Comparison of ENCODE assay signal across 8 cellular contexts in genomic region chr3:71435836-71436235, GRCh38.
DNase-seq lines count a peak whose midpoint lies in the region; ATAC-seq, FAIRE-seq and TF ChIP-seq lines count a peak whose summit lies in the region.
"Not testable (repeated sequence)": the region's sequence is repeated elsewhere in the genome, so short reads cannot be mapped to it uniquely, and the experiment has no call there.

No MANE protein-coding gene starts in this region.

- H3K4me2 ChIP-seq in K562 (ENCODE audit: insufficient read depth, low read length); HepG2 (ENCODE audit: low read depth, low read length): not testable (repeated sequence)
- H3K4me2 ChIP-seq in skeletal muscle satellite cell (ENCODE audit: low read length): peak overlapping the region; percentile 4

- peak overlapping the region; percentile 87 to 98 (median 96) for H3K27ac Mint-ChIP-seq in CD4-positive, CD25-positive, alpha-beta regulatory T cell
- H3K27ac Mint-ChIP-seq in HFFc6: peak overlapping the region; percentile 81
- peak overlapping the region; percentile 78 for H3K27ac Mint-ChIP-seq in activated T-cell treated with anti-CD3 and anti-CD28 coated beads, Interleukin-2, amount 50 U/mL, for 24 hours
- H3K27ac Mint-ChIP-seq in nephron progenitor cell: peak overlapping the region; percentile 72

- ATAC-seq in CD4-positive, CD25-positive, alpha-beta regulatory T cell (ENCODE audit: low read depth in 2 of 2); K562; HepG2: not testable (repeated sequence)

- WGBS in K562 (ENCODE audit: insufficient coverage, low coverage, missing lambda C conversion rate): 100% methylated on average over 1 of the region's 7 CpGs
- 98% methylated on average over 7 of the region's 7 CpGs for WGBS in HepG2 (ENCODE audit: low lambda C conversion rate)

- H3K9me3 Mint-ChIP-seq in CD4-positive, CD25-positive, alpha-beta regulatory T cell; activated T-cell treated with anti-CD3 and anti-CD28 coated beads, Interleukin-2, amount 50 U/mL, for 24 hours: not testable (repeated sequence)
- H3K9me3 Mint-ChIP-seq in HFFc6: peaks cover 13% of the 10 kb centered on the region
- H3K9me3 Mint-ChIP-seq in nephron progenitor cell: peaks cover 25% of the 10 kb centered on the region

- peaks cover 84% of the 10 kb centered on the region for H3K4me1 ChIP-seq in CD4-positive, CD25-positive, alpha-beta regulatory T cell (ENCODE audit: control insufficient read depth, insufficient read depth, low read length, poor library complexity, severe bottlenecking)
- not testable (repeated sequence) for H3K4me1 ChIP-seq in K562 (replicated peaks in 1 of 2; ENCODE audit: control insufficient read depth in 2 of 2, insufficient read depth in 2 of 2, low read length in 2 of 2); HepG2 (ENCODE audit: insufficient read depth, low read length)
- peaks cover 21% of the 10 kb centered on the region for H3K4me1 ChIP-seq in skeletal muscle satellite cell (ENCODE audit: control insufficient read depth, insufficient read depth, low read length)

- not testable (repeated sequence) for H3K79me2 ChIP-seq in K562 (ENCODE audit: control insufficient read depth, insufficient read depth, low read length); HepG2 (ENCODE audit: insufficient read depth, low read length)

- H2AFZ ChIP-seq in K562 (ENCODE audit: low read depth, low read length); HepG2 (ENCODE audit: low read length): not testable (repeated sequence)

- intact Hi-C loops in K562 (cut with micrococcal nuclease); HepG2 (cut with micrococcal nuclease; ENCODE audit: unreplicated experiment): not testable (repeated sequence)

- H3K36me3 Mint-ChIP-seq in CD4-positive, CD25-positive, alpha-beta regulatory T cell: peaks cover 31% of the 10 kb centered on the region
- not testable (repeated sequence) for H3K36me3 Mint-ChIP-seq in HFFc6 (ENCODE audit: low read depth)
- peaks cover 11% of the 10 kb centered on the region for H3K36me3 Mint-ChIP-seq in activated T-cell treated with anti-CD3 and anti-CD28 coated beads, Interleukin-2, amount 50 U/mL, for 24 hours (ENCODE audit: low read depth)
- H3K36me3 Mint-ChIP-seq in nephron progenitor cell (ENCODE audit: low read depth): peaks cover 37% of the 10 kb centered on the region

- not testable (repeated sequence) for TF ChIP-seq RAD21 in K562 (CRISPR knock-in tag; conservative IDR thresholded peaks at IDR 0.05 in 1 of 2, IDR thresholded peaks at IDR 0.05 in 1 of 2); HepG2 (CRISPR knock-in tag; IDR thresholded peaks at IDR 0.05)

- DNase-seq in CD4-positive, CD25-positive, alpha-beta regulatory T cell; HFFc6; activated T-cell treated with anti-CD3 and anti-CD28 coated beads, Interleukin-2, amount 50 U/mL, for 24 hours; K562 (ENCODE audit: extremely low read depth in 1 of 4, low spot score in 3 of 4); HepG2 (ENCODE audit: low spot score); nephron progenitor cell; urothelium cell line (ENCODE audit: low spot score): not testable (repeated sequence)

- CTCF ChIA-PET in K562 (lab: Yijun Ruan, JAX; ENCODE audit: low intra/inter-chr PET ratio); HepG2 (lab: Yijun Ruan, JAX; ENCODE audit: low intra/inter-chr PET ratio, low total read pairs): not testable (repeated sequence)

- H3K27me3 Mint-ChIP-seq in CD4-positive, CD25-positive, alpha-beta regulatory T cell; HFFc6 (ENCODE audit: insufficient read depth); activated T-cell treated with anti-CD3 and anti-CD28 coated beads, Interleukin-2, amount 50 U/mL, for 24 hours; nephron progenitor cell (ENCODE audit: low read depth, poor library complexity): not testable (repeated sequence)

- FAIRE-seq in K562 (lab: Jason Lieb, UNC); HepG2 (lab: Jason Lieb, UNC): not testable (repeated sequence)
- FAIRE-seq in urothelium cell line (lab: Jason Lieb, UNC): peak; percentile 5

- not testable (repeated sequence) for TF ChIP-seq CTCF in HFFc6 (IDR thresholded peaks at IDR 0.05); K562 (IDR thresholded peaks at IDR 0.05 in 2 of 3, conservative IDR thresholded peaks at IDR 0.05 in 1 of 3; ENCODE audit: insufficient read depth in 2 of 3, low read depth in 1 of 3, low read length in 3 of 3); HepG2 (CRISPR knock-in tag; IDR thresholded peaks at IDR 0.05); nephron progenitor cell (IDR thresholded peaks at IDR 0.05)

- BruUV-seq in K562 (replicated peaks; lab: Mats Ljungman, UMichigan); HepG2 (replicated peaks; lab: Mats Ljungman, UMichigan): not testable (repeated sequence)

- in situ Hi-C loops in K562 (cut with MboI); HepG2 (cut with HindIII; ENCODE audit: extremely low pct_ligation_motif_present, low pct_unique_long_range_greater_than_20kb): not testable (repeated sequence)

- not testable (repeated sequence) for H3K9ac ChIP-seq in K562 (ENCODE audit: insufficient read depth in 1 of 2, low read depth in 2 of 2, low read length in 2 of 2); HepG2 (ENCODE audit: insufficient read depth, low read depth, low read length)
- peak overlapping the region; percentile 5 for H3K9ac ChIP-seq in skeletal muscle satellite cell (ENCODE audit: low read depth, low read length)

- peaks cover 16% of the 10 kb centered on the region for H3K36me3 ChIP-seq in CD4-positive, CD25-positive, alpha-beta regulatory T cell (ENCODE audit: control insufficient read depth, insufficient read depth, low read length)
- H3K36me3 ChIP-seq in K562 (ENCODE audit: control insufficient read depth, insufficient read depth, low read length); skeletal muscle satellite cell (ENCODE audit: insufficient read depth, low read length): not testable (repeated sequence)
- peaks cover 0 to 11% of the 10 kb centered on the region in 2 experiments; a peak in 3 of 5 replicates for H3K36me3 ChIP-seq in HepG2 (replicated peaks in 1 of 2; ENCODE audit: control insufficient read depth in 1 of 2, insufficient read depth in 2 of 2, low read length in 2 of 2)

- peak overlapping the region; percentile 20 for H3K4me3 ChIP-seq in CD4-positive, CD25-positive, alpha-beta regulatory T cell (ENCODE audit: low read depth, low read length)
- H3K4me3 ChIP-seq in K562; HepG2 (replicated peaks in 1 of 3; ENCODE audit: insufficient read depth in 1 of 3, low read depth in 2 of 3, low read length in 3 of 3); skeletal muscle satellite cell (ENCODE audit: low read length): not testable (repeated sequence)

- H3K4me3 Mint-ChIP-seq in CD4-positive, CD25-positive, alpha-beta regulatory T cell: peak overlapping the region; percentile 59 to 79 (median 70)
- H3K4me3 Mint-ChIP-seq in HFFc6: peak overlapping the region; percentile 60; the same call in 1 of the 2 replicates
- not testable (repeated sequence) for H3K4me3 Mint-ChIP-seq in activated T-cell treated with anti-CD3 and anti-CD28 coated beads, Interleukin-2, amount 50 U/mL, for 24 hours; nephron progenitor cell

- H3K4me1 Mint-ChIP-seq in CD4-positive, CD25-positive, alpha-beta regulatory T cell: peaks cover 18 to 92% (median 77%) of the 10 kb centered on the region in 4 donors
- H3K4me1 Mint-ChIP-seq in HFFc6 (ENCODE audit: low read depth): peaks cover 45% of the 10 kb centered on the region
- H3K4me1 Mint-ChIP-seq in activated T-cell treated with anti-CD3 and anti-CD28 coated beads, Interleukin-2, amount 50 U/mL, for 24 hours (ENCODE audit: low read depth): peaks cover 90% of the 10 kb centered on the region
- H3K4me1 Mint-ChIP-seq in nephron progenitor cell: peaks cover 39% of the 10 kb centered on the region

- TF ChIP-seq EP300 in K562 (IDR thresholded peaks at IDR 0.05; ENCODE audit: low read length); HepG2 (IDR thresholded peaks at IDR 0.05; ENCODE audit: low read depth in 2 of 2, low read length in 2 of 2); HepG2 (CRISPR knock-in tag; IDR thresholded peaks at IDR 0.05; ENCODE audit: borderline replicate concordance): not testable (repeated sequence)

- not testable (repeated sequence) for H3K9me1 ChIP-seq in K562 (ENCODE audit: control insufficient read depth, insufficient read depth, low read length)

- not testable (repeated sequence) for H3K27me3 ChIP-seq in CD4-positive, CD25-positive, alpha-beta regulatory T cell (ENCODE audit: control insufficient read depth, insufficient read depth, low read length); K562 (ENCODE audit: control insufficient read depth in 2 of 2, insufficient read depth in 2 of 2, low read length in 2 of 2); HepG2 (ENCODE audit: control insufficient read depth in 1 of 2, insufficient read depth in 2 of 2, low read length in 2 of 2); skeletal muscle satellite cell (ENCODE audit: control insufficient read depth, insufficient read depth, low read length)

- H4K20me1 ChIP-seq in K562 (replicated peaks; ENCODE audit: control insufficient read depth, insufficient read depth, low read length); HepG2 (ENCODE audit: insufficient read depth, low read length): not testable (repeated sequence)

- POLR2A ChIA-PET in K562 (lab: Yijun Ruan, JAX); HepG2 (lab: Yijun Ruan, JAX): not testable (repeated sequence)

- not testable (repeated sequence) for H3K27ac ChIP-seq in CD4-positive, CD25-positive, alpha-beta regulatory T cell (ENCODE audit: insufficient read depth, low read length, poor library complexity, severe bottlenecking); K562 (ENCODE audit: extremely low read depth, low read depth, low read length); HepG2 (ENCODE audit: extremely low read length, insufficient read depth, low read length)

- not testable (repeated sequence) for TF ChIP-seq POLR2A in K562 (conservative IDR thresholded peaks at IDR 0.05); HepG2 (IDR thresholded peaks at IDR 0.05; ENCODE audit: insufficient read depth in 1 of 2, low read depth in 2 of 2, low read length in 2 of 2)

- not testable (repeated sequence) for H3K9me3 ChIP-seq in CD4-positive, CD25-positive, alpha-beta regulatory T cell (ENCODE audit: control insufficient read depth in 2 of 2, low read length in 2 of 2); K562 (replicated peaks; ENCODE audit: control insufficient read depth, insufficient read depth, low read depth, low read length); HepG2 (ENCODE audit: low read length); skeletal muscle satellite cell (replicated peaks; ENCODE audit: low read length)
